8 cellular contexts compared by ENCODE assay signal in the genomic region with DNA sequence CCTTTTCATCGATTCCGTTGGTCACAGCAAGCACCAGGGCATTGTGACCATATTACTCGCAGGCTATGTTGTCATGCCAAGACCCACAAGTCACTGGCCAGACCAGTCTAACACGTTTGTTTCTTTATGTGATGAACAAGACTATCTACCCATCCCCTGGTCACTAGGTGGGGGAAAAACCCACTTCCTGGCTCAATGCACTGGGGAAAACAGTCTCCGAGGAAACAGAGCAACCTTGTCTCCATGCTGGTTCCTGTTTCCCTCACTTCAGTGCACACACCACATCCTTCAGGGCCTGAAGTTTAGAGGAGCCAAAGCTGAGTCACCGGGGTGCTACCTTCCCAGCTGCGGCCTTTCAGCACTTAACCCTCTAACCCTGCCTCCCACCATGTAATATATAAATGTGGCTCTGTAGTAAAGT. TPM values are rescaled to one million over a fixed set of nuclear protein-coding genes. Genes with fewer than 3 reads are reported as not detected.
DNase-seq lines count a peak whose midpoint lies in the region; ATAC-seq and TF ChIP-seq lines count a peak whose summit lies in the region.

No MANE protein-coding gene starts in this region.

- H3K36me3 ChIP-seq in mammary epithelial cell (ENCODE audit: insufficient read depth, low read length) (no peaks in the 10 kb centered on the region), vagina (no peaks in the 10 kb centered on the region), Caco-2 (ENCODE audit: control insufficient read depth, insufficient read depth, low read length) (no peaks in the 10 kb centered on the region)

- CTCF ChIA-PET in mammary epithelial cell (lab: Charles Lee; ENCODE audit: low non-redundant PET) = no interaction called here
- CTCF ChIA-PET in Caco-2 (lab: Charles Lee) = interaction anchor here (0.6 kb wide), 1 partner anchor 85 kb away, joined by 3 read pairs; no protein-coding TSS in a partner anchor

- no peaks in the 10 kb centered on the region for H3K9me3 ChIP-seq in mammary epithelial cell (replicated peaks; ENCODE audit: insufficient read depth, low read length)
- H3K9me3 ChIP-seq in vagina = no peaks in the 10 kb centered on the region
- no peaks in the 10 kb centered on the region for H3K9me3 ChIP-seq in Caco-2

- H3K27ac Mint-ChIP-seq in Caco-2 (ENCODE audit: unreplicated experiment) = no peak overlapping the region

- peak; percentile 100 for ATAC-seq in GM21529 (IDR thresholded peaks at IDR 0.05; ENCODE audit: unreplicated experiment)

- H2AFZ ChIP-seq in mammary epithelial cell (ENCODE audit: low read depth, low read length) = peak overlapping the region; percentile 87

- POLR2A ChIA-PET in Caco-2 (lab: Charles Lee) = no interaction called here

- no peaks in the 10 kb centered on the region for H3K9me3 Mint-ChIP-seq in Caco-2 (ENCODE audit: unreplicated experiment)

- in situ Hi-C loops in mammary epithelial cell (cut with MboI; ENCODE audit: low sequenced_read_pairs in 2 of 2) = no loop called here

- no TSS peak for BruUV-seq in mammary epithelial cell (replicated peaks; lab: Mats Ljungman, UMichigan)
- BruUV-seq in Caco-2 (replicated peaks; lab: Mats Ljungman, UMichigan) = no TSS peak

- TF ChIP-seq CTCF in mammary epithelial cell (conservative IDR thresholded peaks at IDR 0.05 in 1 of 2, IDR thresholded peaks at IDR 0.05 in 1 of 2; ENCODE audit: extremely low read depth in 1 of 2, insufficient read depth in 1 of 2, low read depth in 1 of 2, low read length in 2 of 2) (no peak), vagina (IDR thresholded peaks at IDR 0.05) (no peak), coronary artery (IDR thresholded peaks at IDR 0.05) (no peak), Caco-2 (IDR thresholded peaks at IDR 0.05; ENCODE audit: insufficient read depth in 1 of 2, low read depth in 1 of 2, low read length in 1 of 2, severe bottlenecking in 1 of 2, unreplicated experiment in 1 of 2) (no peak)

- H4K20me1 ChIP-seq in mammary epithelial cell (ENCODE audit: insufficient read depth, low read length) = no peaks in the 10 kb centered on the region

- H3K4me3 ChIP-seq in mammary epithelial cell (replicated peaks in 1 of 3; ENCODE audit: insufficient read depth in 1 of 3, low read depth in 2 of 3, low read length in 3 of 3) = no peak overlapping the region
- no peak overlapping the region for H3K4me3 ChIP-seq in vagina
- H3K4me3 ChIP-seq in coronary artery = no peak overlapping the region
- no peak overlapping the region for H3K4me3 ChIP-seq in Caco-2 (ENCODE audit: low read depth, low read length)

- no peak overlapping the region for H3K4me3 Mint-ChIP-seq in Caco-2 (ENCODE audit: unreplicated experiment)

- 14% methylated on average over 7 of the region's 7 CpGs for WGBS in mammary epithelial cell (ENCODE audit: low coverage, missing lambda C conversion rate)

- TF ChIP-seq POLR2A in vagina (IDR thresholded peaks at IDR 0.05) = no peak

- H3K4me1 ChIP-seq in mammary epithelial cell (ENCODE audit: insufficient read depth, low read length) (peaks cover 38% of the 10 kb centered on the region), vagina (no peaks in the 10 kb centered on the region), Caco-2 (no peaks in the 10 kb centered on the region)

- H3K27me3 ChIP-seq in mammary epithelial cell (ENCODE audit: insufficient read depth, low read length) = no peaks in the 10 kb centered on the region
- H3K27me3 ChIP-seq in vagina = no peaks in the 10 kb centered on the region
- H3K27me3 ChIP-seq in Caco-2 (replicated peaks; ENCODE audit: control insufficient read depth, insufficient read depth, low read length) = no peaks in the 10 kb centered on the region

- no peaks in the 10 kb centered on the region for H3K79me2 ChIP-seq in mammary epithelial cell (ENCODE audit: insufficient read depth, low read length)

- H3K4me1 Mint-ChIP-seq in Caco-2 (ENCODE audit: low read depth, unreplicated experiment) = peaks cover 5% of the 10 kb centered on the region

- dilution Hi-C loops in mammary epithelial cell (cut with HindIII; ENCODE audit: low sequenced_read_pairs) = no loop called here

- intact Hi-C loops in mammary epithelial cell (cut with micrococcal nuclease) (no loop called here), vagina (cut with DNase I) (no loop called here), Caco-2 (cut with micrococcal nuclease; ENCODE audit: unreplicated experiment) (no loop called here)

- peaks cover 4% of the 10 kb centered on the region for H3K27me3 Mint-ChIP-seq in Caco-2 (ENCODE audit: insufficient read depth, unreplicated experiment)

- peak overlapping the region; percentile 52 for H3K4me2 ChIP-seq in mammary epithelial cell (ENCODE audit: insufficient read depth, low read depth, low read length)

- no peaks in the 10 kb centered on the region for H3K36me3 Mint-ChIP-seq in Caco-2 (ENCODE audit: insufficient read depth, unreplicated experiment)

- H3K9ac ChIP-seq in mammary epithelial cell (ENCODE audit: insufficient read depth, low read length) = no peak overlapping the region

- H3K27ac ChIP-seq in mammary epithelial cell (ENCODE audit: insufficient read depth, low read depth, low read length) (peak overlapping the region; percentile 32), vagina (no peak overlapping the region), coronary artery (no peak overlapping the region)

- peak; percentile 95 for DNase-seq in ELR (ENCODE audit: low read depth)
- DNase-seq in HPDE6-E6E7 (ENCODE audit: extremely low spot score) = peak; percentile 41
- DNase-seq in mammary epithelial cell = peak; percentile 96
- DNase-seq in vagina (ENCODE audit: extremely low spot score in 2 of 2) = no peak
- no peak for DNase-seq in coronary artery (ENCODE audit: low spot score)
- no peak for DNase-seq in SHP77 treated with DMSO at 0.1 percent for 48 hours (lab: John Stamatoyannopoulos, UW)
- no peak for DNase-seq in Caco-2

RNA-seq across cellular contexts. Expression of a gene that starts 20.9 kb away (rescaled TPM):
- total RNA-seq in mammary epithelial cell = not detected
- polyA plus RNA-seq in mammary epithelial cell = not detected
- polyA minus RNA-seq in mammary epithelial cell = not detected
- total RNA-seq in vagina = 0.49 TPM
- total RNA-seq in Caco-2 (2022) = not detected in 2 replicates

Comparison
In these comparisons a context has a peak if more than half of its experiments do, and no peak if none do; other contexts are left out.
1. DNase-seq: peak in ELR (single experiment), HPDE6-E6E7 (single experiment) and mammary epithelial cell (single experiment); none in vagina (0 of 2), coronary artery (single experiment), SHP77 treated with DMSO at 0.1 percent for 48 hours (single experiment) and Caco-2 (0 of 2).